Comparison of ENCODE assay signal across 1 cellular context in the genomic region with DNA sequence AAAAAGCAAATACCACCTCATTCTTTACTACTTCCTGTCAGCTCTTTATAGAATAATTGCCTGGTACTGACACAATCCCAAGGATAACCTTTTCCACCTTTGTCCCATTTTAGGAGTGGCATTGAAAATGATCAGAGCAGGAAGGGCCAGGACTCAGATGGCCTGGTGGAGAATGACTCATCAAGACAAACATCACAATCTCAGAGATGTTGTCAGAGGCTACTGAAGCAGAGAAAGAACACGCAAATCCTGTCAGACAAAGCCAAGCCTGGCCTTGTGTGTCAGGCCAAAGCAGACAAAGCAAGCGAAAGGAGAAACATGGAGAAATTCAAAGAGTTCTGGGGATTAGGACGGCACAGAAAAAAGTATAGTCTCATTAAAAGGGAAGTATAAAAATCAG.
TF ChIP-seq lines count a peak whose summit lies in the region.

No MANE protein-coding gene starts in this region.

TF ChIP-seq in HepG2, 621 proteins besides CTCF, POLR2A, EP300 and RAD21 (continued from another document and continues in another):
- TF ChIP-seq HNRNPL (IDR thresholded peaks at IDR 0.05; ENCODE audit: low read depth, low read length) = no peak
- TF ChIP-seq KLF15 (CRISPR knock-in tag; IDR thresholded peaks at IDR 0.05; ENCODE audit: borderline replicate concordance) = no peak
- no peak for TF ChIP-seq ZNF24 (IDR thresholded peaks at IDR 0.05)
- TF ChIP-seq, protein P1, sequence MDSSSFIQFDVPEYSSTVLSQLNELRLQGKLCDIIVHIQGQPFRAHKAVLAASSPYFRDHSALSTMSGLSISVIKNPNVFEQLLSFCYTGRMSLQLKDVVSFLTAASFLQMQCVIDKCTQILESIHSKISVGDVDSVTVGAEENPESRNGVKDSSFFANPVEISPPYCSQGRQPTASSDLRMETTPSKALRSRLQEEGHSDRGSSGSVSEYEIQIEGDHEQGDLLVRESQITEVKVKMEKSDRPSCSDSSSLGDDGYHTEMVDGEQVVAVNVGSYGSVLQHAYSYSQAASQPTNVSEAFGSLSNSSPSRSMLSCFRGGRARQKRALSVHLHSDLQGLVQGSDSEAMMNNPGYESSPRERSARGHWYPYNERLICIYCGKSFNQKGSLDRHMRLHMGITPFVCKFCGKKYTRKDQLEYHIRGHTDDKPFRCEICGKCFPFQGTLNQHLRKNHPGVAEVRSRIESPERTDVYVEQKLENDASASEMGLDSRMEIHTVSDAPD (CRISPR knock-in tag; IDR thresholded peaks at IDR 0.05) = no peak
- TF ChIP-seq, protein P2, sequence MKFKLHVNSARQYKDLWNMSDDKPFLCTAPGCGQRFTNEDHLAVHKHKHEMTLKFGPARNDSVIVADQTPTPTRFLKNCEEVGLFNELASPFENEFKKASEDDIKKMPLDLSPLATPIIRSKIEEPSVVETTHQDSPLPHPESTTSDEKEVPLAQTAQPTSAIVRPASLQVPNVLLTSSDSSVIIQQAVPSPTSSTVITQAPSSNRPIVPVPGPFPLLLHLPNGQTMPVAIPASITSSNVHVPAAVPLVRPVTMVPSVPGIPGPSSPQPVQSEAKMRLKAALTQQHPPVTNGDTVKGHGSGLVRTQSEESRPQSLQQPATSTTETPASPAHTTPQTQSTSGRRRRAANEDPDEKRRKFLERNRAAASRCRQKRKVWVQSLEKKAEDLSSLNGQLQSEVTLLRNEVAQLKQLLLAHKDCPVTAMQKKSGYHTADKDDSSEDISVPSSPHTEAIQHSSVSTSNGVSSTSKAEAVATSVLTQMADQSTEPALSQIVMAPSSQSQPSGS (CRISPR knock-in tag; IDR thresholded peaks at IDR 0.05) = peak; percentile 85
- no peak for TF ChIP-seq ZNF34 (CRISPR knock-in tag; IDR thresholded peaks at IDR 0.05; ENCODE audit: borderline replicate concordance)
- TF ChIP-seq, protein P3, sequence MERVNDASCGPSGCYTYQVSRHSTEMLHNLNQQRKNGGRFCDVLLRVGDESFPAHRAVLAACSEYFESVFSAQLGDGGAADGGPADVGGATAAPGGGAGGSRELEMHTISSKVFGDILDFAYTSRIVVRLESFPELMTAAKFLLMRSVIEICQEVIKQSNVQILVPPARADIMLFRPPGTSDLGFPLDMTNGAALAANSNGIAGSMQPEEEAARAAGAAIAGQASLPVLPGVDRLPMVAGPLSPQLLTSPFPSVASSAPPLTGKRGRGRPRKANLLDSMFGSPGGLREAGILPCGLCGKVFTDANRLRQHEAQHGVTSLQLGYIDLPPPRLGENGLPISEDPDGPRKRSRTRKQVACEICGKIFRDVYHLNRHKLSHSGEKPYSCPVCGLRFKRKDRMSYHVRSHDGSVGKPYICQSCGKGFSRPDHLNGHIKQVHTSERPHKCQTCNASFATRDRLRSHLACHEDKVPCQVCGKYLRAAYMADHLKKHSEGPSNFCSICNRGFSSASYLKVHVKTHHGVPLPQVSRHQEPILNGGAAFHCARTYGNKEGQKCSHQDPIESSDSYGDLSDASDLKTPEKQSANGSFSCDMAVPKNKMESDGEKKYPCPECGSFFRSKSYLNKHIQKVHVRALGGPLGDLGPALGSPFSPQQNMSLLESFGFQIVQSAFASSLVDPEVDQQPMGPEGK (CRISPR knock-in tag; IDR thresholded peaks at IDR 0.05) = peak; percentile 41; the same call in 1 of the 2 replicates
- TF ChIP-seq RFXAP (CRISPR knock-in tag; IDR thresholded peaks at IDR 0.05; ENCODE audit: borderline replicate concordance) = no peak
- no peak for TF ChIP-seq ZNF546 (CRISPR knock-in tag; conservative IDR thresholded peaks at IDR 0.05)
- TF ChIP-seq ZNF10 (CRISPR knock-in tag; IDR thresholded peaks at IDR 0.05; ENCODE audit: borderline replicate concordance, low read depth) = no peak
- 0 out of 2 replicates have a peak, but pooled peaks have one; percentile 58 for TF ChIP-seq ZNF788 (CRISPR knock-in tag; IDR thresholded peaks at IDR 0.05; ENCODE audit: borderline replicate concordance)
- no peak for TF ChIP-seq ZNF337 (CRISPR knock-in tag; IDR thresholded peaks at IDR 0.05; ENCODE audit: borderline replicate concordance, low read depth)
- no peak for TF ChIP-seq RNF2 (conservative IDR thresholded peaks at IDR 0.05; ENCODE audit: low read depth)
- no peak for TF ChIP-seq ZNF446 (CRISPR knock-in tag; IDR thresholded peaks at IDR 0.05)
- TF ChIP-seq, protein P4, sequence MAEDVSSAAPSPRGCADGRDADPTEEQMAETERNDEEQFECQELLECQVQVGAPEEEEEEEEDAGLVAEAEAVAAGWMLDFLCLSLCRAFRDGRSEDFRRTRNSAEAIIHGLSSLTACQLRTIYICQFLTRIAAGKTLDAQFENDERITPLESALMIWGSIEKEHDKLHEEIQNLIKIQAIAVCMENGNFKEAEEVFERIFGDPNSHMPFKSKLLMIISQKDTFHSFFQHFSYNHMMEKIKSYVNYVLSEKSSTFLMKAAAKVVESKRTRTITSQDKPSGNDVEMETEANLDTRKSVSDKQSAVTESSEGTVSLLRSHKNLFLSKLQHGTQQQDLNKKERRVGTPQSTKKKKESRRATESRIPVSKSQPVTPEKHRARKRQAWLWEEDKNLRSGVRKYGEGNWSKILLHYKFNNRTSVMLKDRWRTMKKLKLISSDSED (CRISPR knock-in tag; IDR thresholded peaks at IDR 0.05) = no peak
- TF ChIP-seq, protein P5, sequence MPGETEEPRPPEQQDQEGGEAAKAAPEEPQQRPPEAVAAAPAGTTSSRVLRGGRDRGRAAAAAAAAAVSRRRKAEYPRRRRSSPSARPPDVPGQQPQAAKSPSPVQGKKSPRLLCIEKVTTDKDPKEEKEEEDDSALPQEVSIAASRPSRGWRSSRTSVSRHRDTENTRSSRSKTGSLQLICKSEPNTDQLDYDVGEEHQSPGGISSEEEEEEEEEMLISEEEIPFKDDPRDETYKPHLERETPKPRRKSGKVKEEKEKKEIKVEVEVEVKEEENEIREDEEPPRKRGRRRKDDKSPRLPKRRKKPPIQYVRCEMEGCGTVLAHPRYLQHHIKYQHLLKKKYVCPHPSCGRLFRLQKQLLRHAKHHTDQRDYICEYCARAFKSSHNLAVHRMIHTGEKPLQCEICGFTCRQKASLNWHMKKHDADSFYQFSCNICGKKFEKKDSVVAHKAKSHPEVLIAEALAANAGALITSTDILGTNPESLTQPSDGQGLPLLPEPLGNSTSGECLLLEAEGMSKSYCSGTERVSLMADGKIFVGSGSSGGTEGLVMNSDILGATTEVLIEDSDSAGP (CRISPR knock-in tag; IDR thresholded peaks at IDR 0.05; ENCODE audit: borderline replicate concordance) = no peak
- no peak for TF ChIP-seq BRCA1 (CRISPR knock-in tag; IDR thresholded peaks at IDR 0.05)
- TF ChIP-seq ZBTB21 (CRISPR knock-in tag; IDR thresholded peaks at IDR 0.05) = peak; percentile 93
- no peak for TF ChIP-seq ATM (IDR thresholded peaks at IDR 0.05; ENCODE audit: borderline replicate concordance)
- TF ChIP-seq, protein P6, sequence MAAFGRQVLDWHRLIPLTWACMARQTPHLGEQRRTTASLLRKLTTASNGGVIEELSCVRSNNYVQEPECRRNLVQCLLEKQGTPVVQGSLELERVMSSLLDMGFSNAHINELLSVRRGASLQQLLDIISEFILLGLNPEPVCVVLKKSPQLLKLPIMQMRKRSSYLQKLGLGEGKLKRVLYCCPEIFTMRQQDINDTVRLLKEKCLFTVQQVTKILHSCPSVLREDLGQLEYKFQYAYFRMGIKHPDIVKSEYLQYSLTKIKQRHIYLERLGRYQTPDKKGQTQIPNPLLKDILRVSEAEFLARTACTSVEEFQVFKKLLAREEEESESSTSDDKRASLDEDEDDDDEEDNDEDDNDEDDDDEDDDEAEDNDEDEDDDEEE (CRISPR knock-in tag; IDR thresholded peaks at IDR 0.05) = no peak
- TF ChIP-seq DNMT1 (CRISPR knock-in tag; IDR thresholded peaks at IDR 0.05) = no peak
- no peak for TF ChIP-seq ZNF484 (CRISPR knock-in tag; IDR thresholded peaks at IDR 0.05; ENCODE audit: borderline replicate concordance, low read depth)
- TF ChIP-seq, protein P7, sequence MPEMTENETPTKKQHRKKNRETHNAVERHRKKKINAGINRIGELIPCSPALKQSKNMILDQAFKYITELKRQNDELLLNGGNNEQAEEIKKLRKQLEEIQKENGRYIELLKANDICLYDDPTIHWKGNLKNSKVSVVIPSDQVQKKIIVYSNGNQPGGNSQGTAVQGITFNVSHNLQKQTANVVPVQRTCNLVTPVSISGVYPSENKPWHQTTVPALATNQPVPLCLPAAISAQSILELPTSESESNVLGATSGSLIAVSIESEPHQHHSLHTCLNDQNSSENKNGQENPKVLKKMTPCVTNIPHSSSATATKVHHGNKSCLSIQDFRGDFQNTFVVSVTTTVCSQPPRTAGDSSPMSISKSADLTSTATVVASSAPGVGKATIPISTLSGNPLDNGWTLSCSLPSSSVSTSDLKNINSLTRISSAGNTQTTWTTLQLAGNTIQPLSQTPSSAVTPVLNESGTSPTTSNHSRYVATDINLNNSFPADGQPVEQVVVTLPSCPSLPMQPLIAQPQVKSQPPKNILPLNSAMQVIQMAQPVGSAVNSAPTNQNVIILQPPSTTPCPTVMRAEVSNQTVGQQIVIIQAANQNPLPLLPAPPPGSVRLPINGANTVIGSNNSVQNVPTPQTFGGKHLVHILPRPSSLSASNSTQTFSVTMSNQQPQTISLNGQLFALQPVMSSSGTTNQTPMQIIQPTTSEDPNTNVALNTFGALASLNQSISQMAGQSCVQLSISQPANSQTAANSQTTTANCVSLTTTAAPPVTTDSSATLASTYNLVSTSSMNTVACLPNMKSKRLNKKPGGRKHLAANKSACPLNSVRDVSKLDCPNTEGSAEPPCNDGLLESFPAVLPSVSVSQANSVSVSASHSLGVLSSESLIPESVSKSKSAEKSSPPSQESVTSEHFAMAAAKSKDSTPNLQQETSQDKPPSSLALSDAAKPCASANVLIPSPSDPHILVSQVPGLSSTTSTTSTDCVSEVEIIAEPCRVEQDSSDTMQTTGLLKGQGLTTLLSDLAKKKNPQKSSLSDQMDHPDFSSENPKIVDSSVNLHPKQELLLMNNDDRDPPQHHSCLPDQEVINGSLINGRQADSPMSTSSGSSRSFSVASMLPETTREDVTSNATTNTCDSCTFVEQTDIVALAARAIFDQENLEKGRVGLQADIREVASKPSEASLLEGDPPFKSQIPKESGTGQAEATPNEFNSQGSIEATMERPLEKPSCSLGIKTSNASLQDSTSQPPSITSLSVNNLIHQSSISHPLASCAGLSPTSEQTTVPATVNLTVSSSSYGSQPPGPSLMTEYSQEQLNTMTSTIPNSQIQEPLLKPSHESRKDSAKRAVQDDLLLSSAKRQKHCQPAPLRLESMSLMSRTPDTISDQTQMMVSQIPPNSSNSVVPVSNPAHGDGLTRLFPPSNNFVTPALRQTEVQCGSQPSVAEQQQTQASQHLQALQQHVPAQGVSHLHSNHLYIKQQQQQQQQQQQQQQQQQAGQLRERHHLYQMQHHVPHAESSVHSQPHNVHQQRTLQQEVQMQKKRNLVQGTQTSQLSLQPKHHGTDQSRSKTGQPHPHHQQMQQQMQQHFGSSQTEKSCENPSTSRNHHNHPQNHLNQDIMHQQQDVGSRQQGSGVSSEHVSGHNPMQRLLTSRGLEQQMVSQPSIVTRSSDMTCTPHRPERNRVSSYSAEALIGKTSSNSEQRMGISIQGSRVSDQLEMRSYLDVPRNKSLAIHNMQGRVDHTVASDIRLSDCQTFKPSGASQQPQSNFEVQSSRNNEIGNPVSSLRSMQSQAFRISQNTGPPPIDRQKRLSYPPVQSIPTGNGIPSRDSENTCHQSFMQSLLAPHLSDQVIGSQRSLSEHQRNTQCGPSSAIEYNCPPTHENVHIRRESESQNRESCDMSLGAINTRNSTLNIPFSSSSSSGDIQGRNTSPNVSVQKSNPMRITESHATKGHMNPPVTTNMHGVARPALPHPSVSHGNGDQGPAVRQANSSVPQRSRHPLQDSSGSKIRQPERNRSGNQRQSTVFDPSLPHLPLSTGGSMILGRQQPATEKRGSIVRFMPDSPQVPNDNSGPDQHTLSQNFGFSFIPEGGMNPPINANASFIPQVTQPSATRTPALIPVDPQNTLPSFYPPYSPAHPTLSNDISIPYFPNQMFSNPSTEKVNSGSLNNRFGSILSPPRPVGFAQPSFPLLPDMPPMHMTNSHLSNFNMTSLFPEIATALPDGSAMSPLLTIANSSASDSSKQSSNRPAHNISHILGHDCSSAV (CRISPR knock-in tag; IDR thresholded peaks at IDR 0.05; ENCODE audit: borderline replicate concordance) = no peak
- no peak for TF ChIP-seq ZFAT (CRISPR knock-in tag; conservative IDR thresholded peaks at IDR 0.05)
- TF ChIP-seq ZNF343 (CRISPR knock-in tag; IDR thresholded peaks at IDR 0.05) = no peak
- TF ChIP-seq ZNF883 (CRISPR knock-in tag; IDR thresholded peaks at IDR 0.05; ENCODE audit: not compliant biosample characterization) = no peak
- peak; percentile 88 for TF ChIP-seq HOXA3 (CRISPR knock-in tag; IDR thresholded peaks at IDR 0.05)
- TF ChIP-seq, protein P8, sequence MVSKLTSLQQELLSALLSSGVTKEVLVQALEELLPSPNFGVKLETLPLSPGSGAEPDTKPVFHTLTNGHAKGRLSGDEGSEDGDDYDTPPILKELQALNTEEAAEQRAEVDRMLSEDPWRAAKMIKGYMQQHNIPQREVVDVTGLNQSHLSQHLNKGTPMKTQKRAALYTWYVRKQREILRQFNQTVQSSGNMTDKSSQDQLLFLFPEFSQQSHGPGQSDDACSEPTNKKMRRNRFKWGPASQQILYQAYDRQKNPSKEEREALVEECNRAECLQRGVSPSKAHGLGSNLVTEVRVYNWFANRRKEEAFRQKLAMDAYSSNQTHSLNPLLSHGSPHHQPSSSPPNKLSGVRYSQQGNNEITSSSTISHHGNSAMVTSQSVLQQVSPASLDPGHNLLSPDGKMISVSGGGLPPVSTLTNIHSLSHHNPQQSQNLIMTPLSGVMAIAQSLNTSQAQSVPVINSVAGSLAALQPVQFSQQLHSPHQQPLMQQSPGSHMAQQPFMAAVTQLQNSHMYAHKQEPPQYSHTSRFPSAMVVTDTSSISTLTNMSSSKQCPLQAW (CRISPR knock-in tag; IDR thresholded peaks at IDR 0.05) = peak; percentile 88
- no peak for TF ChIP-seq NONO (IDR thresholded peaks at IDR 0.05)
- no peak for TF ChIP-seq NONO (CRISPR knock-in tag; conservative IDR thresholded peaks at IDR 0.05)
- TF ChIP-seq HDAC2 (CRISPR knock-in tag; IDR thresholded peaks at IDR 0.05) = peak; percentile 82
